Comparison of ENCODE assay signal across 9 cellular contexts in the genomic region with DNA sequence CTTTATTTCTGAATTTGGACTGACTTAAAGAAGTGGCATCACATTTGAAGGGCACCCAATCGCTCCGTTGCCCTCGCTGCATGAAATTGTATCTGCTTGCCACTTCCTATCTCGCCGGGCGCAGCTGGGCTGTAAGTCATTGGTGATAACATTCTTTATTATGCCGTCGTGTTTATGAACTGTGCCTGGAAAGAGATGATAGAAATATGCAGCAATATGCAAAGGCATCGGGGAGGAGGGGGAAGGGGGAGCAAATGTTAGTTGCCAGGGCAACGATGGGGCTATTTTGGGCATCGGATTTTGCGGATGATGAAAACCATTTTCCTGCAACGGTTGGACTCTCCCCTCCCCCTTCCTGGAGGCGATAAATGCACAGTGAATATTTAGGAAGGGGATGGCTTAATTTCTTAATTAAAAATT.
A peak's percentile ranks its signal among the peaks of the same experiment; 100 is the strongest.
DNase-seq lines count a peak whose midpoint lies in the region; ATAC-seq and TF ChIP-seq lines count a peak whose summit lies in the region.
"Had no signal": no experiment of that assay in that cellular context is flagged by ENCODE, and none has a peak within 500 bp of the region (broad histone marks: within the 10 kb centered on the region; RNA-seq: fewer than 3 reads in every experiment).

No MANE protein-coding gene starts in this region.

- H2AFZ ChIP-seq in mesenchymal stem cell (ENCODE audit: low read depth, low read length) = no peak overlapping the region

- CTCF ChIA-PET in Caco-2 (lab: Charles Lee) = no interaction called here

- no peak overlapping the region for H3K14ac ChIP-seq in mesenchymal stem cell (ENCODE audit: low read length in 2 of 2)

- no peaks in the 10 kb centered on the region for H3K79me1 ChIP-seq in mesenchymal stem cell (replicated peaks; ENCODE audit: low read length, poor library complexity, severe bottlenecking)

- no peak overlapping the region for H3K27ac ChIP-seq in mesenchymal stem cell (ENCODE audit: low read length, poor library complexity, severe bottlenecking)
- H3K27ac ChIP-seq: epithelial cell of prostate had no signal

- no peak overlapping the region for H4K91ac ChIP-seq in mesenchymal stem cell (ENCODE audit: low read length)

- H3K4me1 ChIP-seq in mesenchymal stem cell (ENCODE audit: control insufficient read depth, insufficient read depth, low read depth, low read length) (no peaks in the 10 kb centered on the region), Caco-2 (no peaks in the 10 kb centered on the region)

- no peak overlapping the region for H3K23ac ChIP-seq in mesenchymal stem cell (ENCODE audit: low read length in 2 of 2)

- H3K4me2 ChIP-seq in mesenchymal stem cell (ENCODE audit: low read length, poor library complexity, severe bottlenecking) = no peak overlapping the region

- H2BK15ac ChIP-seq in mesenchymal stem cell (ENCODE audit: low read depth, poor library complexity, severe bottlenecking) = no peak overlapping the region

- H3K4ac ChIP-seq in mesenchymal stem cell (ENCODE audit: low read depth in 1 of 2, low read length in 2 of 2) = no peak overlapping the region

- H3K27ac Mint-ChIP-seq in brain (peak overlapping the region; percentile 32 to 96 (median 88)), Caco-2 (ENCODE audit: unreplicated experiment) (no peak overlapping the region)

- WGBS in mesenchymal stem cell = 89% methylated on average over 12 of the region's 14 CpGs

- H4K8ac ChIP-seq in mesenchymal stem cell (ENCODE audit: low read length) = no peak overlapping the region

- peak; percentile 13 for DNase-seq in stimulated activated CD8-positive, alpha-beta memory T cell treated with anti-CD3 and anti-CD28 coated beads, Interleukin-12 subunit alpha, Interleukin-12 subunit beta, amount 100 ng/mL, for 1 hour (ENCODE audit: low read depth)
- no peak for DNase-seq in stimulated activated CD8-positive, alpha-beta memory T cell treated with anti-CD3 and anti-CD28 coated beads, Interleukin-4, amount 100 ng/mL, for 48 hours
- DNase-seq in mesenchymal stem cell (no peak), DMS53 treated with DMSO at 0.1 percent for 48 hours (lab: John Stamatoyannopoulos, UW; ENCODE audit: unreplicated experiment) (no peak), DMS153 treated with DMSO at 0.1 percent for 48 hours (lab: John Stamatoyannopoulos, UW; ENCODE audit: unreplicated experiment) (no peak), Caco-2 (no peak)

- H3K27me3 ChIP-seq in mesenchymal stem cell (ENCODE audit: control insufficient read depth in 1 of 2, insufficient read depth in 1 of 2, low read length in 2 of 2) = peaks cover 36 to 80% of the 10 kb centered on the region in 2 experiments
- no peaks in the 10 kb centered on the region for H3K27me3 ChIP-seq in Caco-2 (replicated peaks; ENCODE audit: control insufficient read depth, insufficient read depth, low read length)

- H3K9me3 Mint-ChIP-seq in brain (peaks cover 0 to 10% (median 0%) of the 10 kb centered on the region in 5 experiments), Caco-2 (ENCODE audit: unreplicated experiment) (no peaks in the 10 kb centered on the region)

- H3K4me3 ChIP-seq in mesenchymal stem cell (ENCODE audit: insufficient read depth in 1 of 2, low read depth in 1 of 2, low read length in 2 of 2) = peak overlapping the region in 1 of 2 experiments; percentile 46
- H3K4me3 ChIP-seq in Caco-2 (ENCODE audit: low read depth, low read length) = no peak overlapping the region

- no peak for TF ChIP-seq CTCF in brain (conservative IDR thresholded peaks at IDR 0.05)
- no peak for TF ChIP-seq CTCF in Caco-2 (IDR thresholded peaks at IDR 0.05; ENCODE audit: insufficient read depth in 1 of 2, low read depth in 1 of 2, low read length in 1 of 2, severe bottlenecking in 1 of 2, unreplicated experiment in 1 of 2)

- H3K27me3 Mint-ChIP-seq in brain = peaks cover 5% of the 10 kb centered on the region
- H3K27me3 Mint-ChIP-seq in Caco-2 (ENCODE audit: insufficient read depth, unreplicated experiment) = peaks cover 18% of the 10 kb centered on the region

- H2AK5ac ChIP-seq in mesenchymal stem cell (ENCODE audit: low read length, severe bottlenecking) = no peak overlapping the region

- H3K9me3 ChIP-seq in mesenchymal stem cell (ENCODE audit: control insufficient read depth, low read length) = no peaks in the 10 kb centered on the region
- no peaks in the 10 kb centered on the region for H3K9me3 ChIP-seq in Caco-2

- H3K9ac ChIP-seq in mesenchymal stem cell (ENCODE audit: low read length) = peak overlapping the region; percentile 32

- no TSS peak for BruUV-seq in Caco-2 (replicated peaks; lab: Mats Ljungman, UMichigan)

- no peak for ATAC-seq in GM18868 (IDR thresholded peaks at IDR 0.05; ENCODE audit: unreplicated experiment)

- no peak overlapping the region for H3K18ac ChIP-seq in mesenchymal stem cell (ENCODE audit: low read depth in 1 of 2, low read length in 2 of 2)

- H2BK12ac ChIP-seq in mesenchymal stem cell (ENCODE audit: low read length in 2 of 2) = no peak overlapping the region

- peaks cover 48% of the 10 kb centered on the region for H3K4me1 Mint-ChIP-seq in brain
- H3K4me1 Mint-ChIP-seq in Caco-2 (ENCODE audit: low read depth, unreplicated experiment) = no peaks in the 10 kb centered on the region

- H3K36me3 ChIP-seq in mesenchymal stem cell (ENCODE audit: control insufficient read depth in 1 of 2, insufficient read depth in 2 of 2, low read depth in 1 of 2, low read length in 2 of 2) (no peaks in the 10 kb centered on the region), Caco-2 (ENCODE audit: control insufficient read depth, insufficient read depth, low read length) (no peaks in the 10 kb centered on the region)

- H3K4me3 Mint-ChIP-seq in brain (peak overlapping the region; percentile 53 to 74 (median 73)), Caco-2 (ENCODE audit: unreplicated experiment) (no peak overlapping the region)

- intact Hi-C loops in Caco-2 (cut with micrococcal nuclease; ENCODE audit: unreplicated experiment) = no loop called here

- no peak overlapping the region for H2BK120ac ChIP-seq in mesenchymal stem cell (ENCODE audit: low read depth, low read length)

- H3K36me3 Mint-ChIP-seq in brain (no peaks in the 10 kb centered on the region), Caco-2 (ENCODE audit: insufficient read depth, unreplicated experiment) (no peaks in the 10 kb centered on the region)

- no peak overlapping the region for H2BK5ac ChIP-seq in mesenchymal stem cell (ENCODE audit: low read depth, low read length, poor library complexity, severe bottlenecking)

- POLR2A ChIA-PET in Caco-2 (lab: Charles Lee) = no interaction called here
